ENCODE assay signal across 28 cellular contexts in genomic region chr3:152550284-152550683, GRCh38.
DNase-seq lines count a peak whose midpoint lies in the region; ATAC-seq, FAIRE-seq and TF ChIP-seq lines count a peak whose summit lies in the region.
"Had no signal": no experiment of that assay in that cellular context is flagged by ENCODE, and none has a peak within 500 bp of the region (broad histone marks: within the 10 kb centered on the region; RNA-seq: fewer than 3 reads in every experiment).

No MANE protein-coding gene starts in this region.

- H3K9ac ChIP-seq in kidney (ENCODE audit: low read length in 2 of 2): no peak overlapping the region

- ATAC-seq in GM21576 (IDR thresholded peaks at IDR 0.05; ENCODE audit: unreplicated experiment) (peak; percentile 59), pancreas (no peak), foreskin keratinocyte (no peak)
- ATAC-seq: heart right ventricle; left lobe of liver; stimulated activated naive CD8-positive, alpha-beta T cell treated with anti-CD3 and anti-CD28 coated beads, Interleukin-15, amount 100 ng/mL, for 72 hours had no signal

- H3K36me3 ChIP-seq in pancreas (no peaks in the 10 kb centered on the region), kidney (ENCODE audit: control insufficient read depth in 1 of 2, insufficient read depth in 2 of 2, low read length in 2 of 2) (no peaks in the 10 kb centered on the region), ascending aorta (no peaks in the 10 kb centered on the region)
- H3K36me3 ChIP-seq: heart right ventricle, tibial nerve had no signal

- H3K27ac ChIP-seq in pancreas (no peak overlapping the region), foreskin keratinocyte (no peak overlapping the region), kidney (ENCODE audit: low read depth in 2 of 2, low read length in 2 of 2) (no peak overlapping the region), ascending aorta (no peak overlapping the region)
- H3K27ac ChIP-seq: epithelial cell of prostate, heart right ventricle, tibial nerve had no signal

- no peak overlapping the region for H3K4me3 ChIP-seq in pancreas
- no peak overlapping the region for H3K4me3 ChIP-seq in kidney (ENCODE audit: low read length in 2 of 2)
- no peak overlapping the region for H3K4me3 ChIP-seq in ascending aorta
- H3K4me3 ChIP-seq: heart right ventricle, tibial nerve had no signal

- no peak for TF ChIP-seq CTCF in pancreas (IDR thresholded peaks at IDR 0.05)
- no peak for TF ChIP-seq CTCF in foreskin keratinocyte (conservative IDR thresholded peaks at IDR 0.05)
- TF ChIP-seq CTCF in kidney (IDR thresholded peaks at IDR 0.05; ENCODE audit: borderline replicate concordance, extremely low read depth, insufficient read depth): no peak
- no peak for TF ChIP-seq CTCF in ascending aorta (IDR thresholded peaks at IDR 0.05)

- intact Hi-C loops in pancreas (cut with DNase I): no loop called here
- intact Hi-C loops in kidney (cut with DNase I): no loop called here
- intact Hi-C loops in ascending aorta (cut with DNase I): no loop called here

- DNase-seq in SIG-M5 treated with dmso at 0.1 percent for 504 hours (lab: John Stamatoyannopoulos, UW; ENCODE audit: unreplicated experiment) (peak; percentile 18), SIG-M5 (lab: John Stamatoyannopoulos, UW) (no peak), HT1080 (ENCODE audit: low read depth) (peak; percentile 36), pancreas (no peak), foreskin keratinocyte (no peak), kidney (no peak), ascending aorta (ENCODE audit: low spot score in 2 of 2) (no peak)
- DNase-seq: 8988T; activated CD4-positive, alpha-beta T cell treated with anti-CD3 and anti-CD28 coated beads, Interleukin-2, amount 10 ng/mL, durations not matched to agents 24 days and 14 days; activated naive CD8-positive, alpha-beta T cell treated with anti-CD3 and anti-CD28 coated beads, Interleukin-2, amount 10 ng/mL, durations not matched to agents 7 days and 5 days; AML-193; CD8-positive, alpha-beta memory T cell; cerebellar nuclear complex; DMS53; GF-D8; heart right ventricle; HFFc6; mesendoderm; NCI-H146; nucleus accumbens; retina; Right ventricle myocardium superior; stimulated activated CD4-positive, alpha-beta T cell treated with anti-CD3 and anti-CD28 coated beads, Interleukin-4, amount 100 ng/mL, for 24 hours; stimulated activated naive CD8-positive, alpha-beta T cell treated with anti-CD3 and anti-CD28 coated beads, Interleukin-15, amount 100 ng/mL, for 72 hours had no signal

- no peaks in the 10 kb centered on the region for H3K4me1 ChIP-seq in pancreas
- H3K4me1 ChIP-seq in foreskin keratinocyte: no peaks in the 10 kb centered on the region
- no peaks in the 10 kb centered on the region for H3K4me1 ChIP-seq in kidney (ENCODE audit: control insufficient read depth in 1 of 2, insufficient read depth in 1 of 2, low read depth in 1 of 2, low read length in 2 of 2)
- peaks cover 0 to 4% of the 10 kb centered on the region in 2 donors for H3K4me1 ChIP-seq in ascending aorta

- no peaks in the 10 kb centered on the region for H3K27me3 ChIP-seq in pancreas
- no peaks in the 10 kb centered on the region for H3K27me3 ChIP-seq in foreskin keratinocyte
- no peaks in the 10 kb centered on the region for H3K27me3 ChIP-seq in ascending aorta
- H3K27me3 ChIP-seq: heart right ventricle, tibial nerve had no signal

- WGBS in pancreas, 2 donors: 73 to 83% methylated on average over 1 of the region's 1 CpG

- FAIRE-seq in pancreas (lab: Jason Lieb, UNC) (peak; percentile 53), kidney (lab: Jason Lieb, UNC) (no peak)

- no peaks in the 10 kb centered on the region for H3K9me3 ChIP-seq in pancreas
- H3K9me3 ChIP-seq in kidney (ENCODE audit: control insufficient read depth in 1 of 2, low read length in 2 of 2): no peaks in the 10 kb centered on the region
- H3K9me3 ChIP-seq in ascending aorta: no peaks in the 10 kb centered on the region
- H3K9me3 ChIP-seq: tibial nerve had no signal

Comparison
In these comparisons a context has a peak if more than half of its experiments do, and no peak if none do; other contexts are left out.
1. DNase-seq: peak in SIG-M5 treated with dmso at 0.1 percent for 504 hours (single experiment) and HT1080 (single experiment); none in SIG-M5 (single experiment), pancreas (0 of 6), foreskin keratinocyte (0 of 2), kidney (single experiment) and ascending aorta (0 of 2).